ENCODE assay signal across 21 cellular contexts in the genomic region with DNA sequence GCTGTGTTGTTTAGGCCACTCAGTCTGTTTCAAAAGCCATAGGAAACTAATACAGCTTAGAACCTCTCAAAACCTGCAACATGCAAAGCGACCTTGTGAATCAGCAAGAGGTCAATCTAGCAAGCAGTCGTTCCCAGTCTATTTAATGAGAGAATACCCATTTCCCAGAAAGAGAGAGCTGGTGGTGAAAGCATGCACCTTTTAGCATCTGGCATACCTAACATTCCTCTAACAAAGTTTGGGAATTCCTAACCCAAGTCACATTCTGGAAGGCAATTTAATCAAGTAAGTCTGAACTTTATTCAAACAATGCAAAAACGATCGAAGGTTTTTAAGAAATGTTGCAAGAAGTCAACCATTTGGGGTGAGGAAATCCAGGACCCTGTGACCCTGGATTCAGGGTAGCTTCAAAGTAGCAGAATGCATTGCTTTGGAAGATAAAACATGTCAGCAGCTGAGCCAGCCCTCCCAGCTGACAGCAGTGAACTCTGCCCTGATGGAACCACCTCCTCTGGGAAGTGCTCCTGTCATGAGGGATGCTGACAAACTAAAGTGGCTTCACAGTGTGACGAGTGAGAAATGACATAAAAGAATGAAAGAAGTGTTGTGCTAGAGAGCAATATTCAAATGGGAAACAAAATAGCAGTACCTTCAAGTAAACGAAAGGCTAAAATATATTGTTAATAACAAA.
DNase-seq lines count a peak whose midpoint lies in the region; FAIRE-seq and TF ChIP-seq lines count a peak whose summit lies in the region.
"Had no signal": no experiment of that assay in that cellular context is flagged by ENCODE, and none has a peak within 500 bp of the region (broad histone marks: within the 10 kb centered on the region; RNA-seq: fewer than 3 reads in every experiment).

No MANE protein-coding gene starts in this region.

- H3K79me1 ChIP-seq in H9 (ENCODE audit: insufficient read depth, low read depth, low read length, poor library complexity, severe bottlenecking) (no peaks in the 10 kb centered on the region), H1 (ENCODE audit: low read depth, low read length) (no peaks in the 10 kb centered on the region; the same call in 1 of the 2 replicates), trophoblast cell (ENCODE audit: low read length) (peaks cover 12% of the 10 kb centered on the region)

- H2BK120ac ChIP-seq in H9 (ENCODE audit: low read depth, low read length, poor library complexity, severe bottlenecking) (no peak overlapping the region), H1 (replicated peaks; ENCODE audit: low read depth, low read length) (no peak overlapping the region), trophoblast cell (ENCODE audit: insufficient read depth, low read length, poor library complexity) (peak overlapping the region; percentile 79)

- H4K5ac ChIP-seq in H9 (ENCODE audit: insufficient read length, low read depth, low read length): no peak overlapping the region
- no peak overlapping the region for H4K5ac ChIP-seq in H1 (ENCODE audit: insufficient read length, low read depth, low read length)

- no peaks in the 10 kb centered on the region for H3K27me3 Mint-ChIP-seq in H9 (ENCODE audit: low read depth)
- H3K27me3 Mint-ChIP-seq: CD4-positive, CD25-positive, alpha-beta regulatory T cell had no signal

- H3K9ac ChIP-seq in H9 (ENCODE audit: extremely low read depth, insufficient read length, low read length) (no peak overlapping the region), H1 (replicated peaks in 1 of 4; ENCODE audit: extremely low read depth in 1 of 4, low read depth in 3 of 4, low read length in 3 of 4) (no peak overlapping the region), trophoblast cell (ENCODE audit: low read length) (no peak overlapping the region)
- H3K9ac ChIP-seq: KMS-11 had no signal

- H3K27ac Mint-ChIP-seq in H9: peak overlapping the region in 2 of 3 experiments; percentile 17 to 64; a peak in 3 of 7 replicates
- H3K27ac Mint-ChIP-seq: CD4-positive, CD25-positive, alpha-beta regulatory T cell had no signal

- H3K18ac ChIP-seq in H9 (ENCODE audit: insufficient read length, low read depth, low read length) (no peak overlapping the region), H1 (ENCODE audit: extremely low read depth, low read length) (no peak overlapping the region), trophoblast cell (ENCODE audit: low read length) (no peak overlapping the region)

- no peaks in the 10 kb centered on the region; a peak in 1 of 5 replicates for H3K9me3 Mint-ChIP-seq in H9
- H3K9me3 Mint-ChIP-seq: CD4-positive, CD25-positive, alpha-beta regulatory T cell had no signal

- H3T11ph ChIP-seq in H9 (ENCODE audit: low read length): no peak overlapping the region

- H3K23ac ChIP-seq in H9 (ENCODE audit: insufficient read length, low read depth, low read length) (no peak overlapping the region), H1 (ENCODE audit: insufficient read length) (no peak overlapping the region), trophoblast cell (ENCODE audit: low read length) (no peak overlapping the region)

- no peak overlapping the region for H2BK5ac ChIP-seq in H9 (ENCODE audit: insufficient read length, low read length)
- 0 out of 2 replicates have a peak overlapping the region, but pooled peaks have one; percentile 54 for H2BK5ac ChIP-seq in H1 (ENCODE audit: low read depth, low read length)
- H2BK5ac ChIP-seq in trophoblast cell (ENCODE audit: low read depth, low read length, poor library complexity): peak overlapping the region; percentile 65

- no peak overlapping the region for H3K14ac ChIP-seq in H9 (ENCODE audit: insufficient read depth, low read length)
- no peak overlapping the region for H3K14ac ChIP-seq in H1 (ENCODE audit: insufficient read length)
- no peak overlapping the region for H3K14ac ChIP-seq in trophoblast cell (ENCODE audit: low read length)

- peaks cover 24 to 30% of the 10 kb centered on the region in 2 experiments for H3K4me1 Mint-ChIP-seq in H9

- H4K8ac ChIP-seq in H9 (replicated peaks; ENCODE audit: insufficient read length, low read depth, low read length): no peak overlapping the region
- H4K8ac ChIP-seq in H1 (ENCODE audit: extremely low read depth, insufficient read depth, low read length): no peak overlapping the region
- no peak overlapping the region for H4K8ac ChIP-seq in trophoblast cell (ENCODE audit: low read depth, low read length)

- H3K9me3 ChIP-seq in H9 (ENCODE audit: control insufficient read depth, low read depth, low read length) (no peaks in the 10 kb centered on the region), H1 (ENCODE audit: insufficient read depth in 2 of 2, low read depth in 1 of 2, low read length in 1 of 2) (no peaks in the 10 kb centered on the region), trophoblast cell (ENCODE audit: insufficient read depth, low read depth, low read length) (no peaks in the 10 kb centered on the region), A673 (ENCODE audit: low read depth, low read length, poor library complexity, severe bottlenecking) (no peaks in the 10 kb centered on the region)
- H3K9me3 ChIP-seq: A549, HAP-1 had no signal

- BruUV-seq in A673 (replicated peaks; lab: Mats Ljungman, UMichigan): no TSS peak

- H3K4ac ChIP-seq in H9 (ENCODE audit: low read depth, low read length): no peak overlapping the region
- H3K4ac ChIP-seq in H1 (replicated peaks; ENCODE audit: insufficient read length, low read depth, low read length): no peak overlapping the region
- no peak overlapping the region for H3K4ac ChIP-seq in trophoblast cell (ENCODE audit: low read depth, low read length)

- intact Hi-C loops in A673 (cut with micrococcal nuclease; ENCODE audit: unreplicated experiment): no loop called here

- no peak for TF ChIP-seq RAD21 in H1 (IDR thresholded peaks at IDR 0.05 in 1 of 2, conservative IDR thresholded peaks at IDR 0.05 in 1 of 2; ENCODE audit: low read depth in 2 of 2, low read length in 2 of 2)

- H3K4me2 ChIP-seq in H9 (ENCODE audit: insufficient read depth, insufficient read length, low read length): no peak overlapping the region
- no peak overlapping the region for H3K4me2 ChIP-seq in H1 (ENCODE audit: insufficient read depth in 1 of 2, low read depth in 2 of 2, low read length in 2 of 2)
- no peak overlapping the region for H3K4me2 ChIP-seq in trophoblast cell (ENCODE audit: low read length)
- H3K4me2 ChIP-seq: A549, KMS-11 had no signal

- H4K91ac ChIP-seq in H9 (ENCODE audit: insufficient read length, low read depth, low read length) (no peak overlapping the region), H1 (replicated peaks; ENCODE audit: insufficient read length, low read length) (no peak overlapping the region), trophoblast cell (ENCODE audit: low read depth, low read length) (peak overlapping the region; percentile 23)

- no peaks in the 10 kb centered on the region for H3K27me3 ChIP-seq in H9 (ENCODE audit: insufficient read depth, low read length)
- H3K27me3 ChIP-seq in H1 (replicated peaks in 1 of 4; ENCODE audit: control insufficient read depth in 3 of 4, extremely low read depth in 1 of 4, insufficient read depth in 3 of 4, low read length in 3 of 4): no peaks in the 10 kb centered on the region
- no peaks in the 10 kb centered on the region for H3K27me3 ChIP-seq in trophoblast cell (ENCODE audit: insufficient read depth, low read length)
- H3K27me3 ChIP-seq in A673 (replicated peaks; ENCODE audit: insufficient read depth, low read depth, low read length, poor library complexity): no peaks in the 10 kb centered on the region

- no peak overlapping the region for H2AK5ac ChIP-seq in H9 (ENCODE audit: insufficient read length, low read length)
- no peak overlapping the region; the same call in 1 of the 2 replicates for H2AK5ac ChIP-seq in H1 (ENCODE audit: low read depth, low read length)
- H2AK5ac ChIP-seq in trophoblast cell (ENCODE audit: low read length): no peak overlapping the region

- H3K27ac ChIP-seq in H9 (ENCODE audit: insufficient read length, low read depth, low read length) (no peak overlapping the region), H1 (ENCODE audit: low read depth, low read length) (0 out of 2 replicates have a peak overlapping the region, but pooled peaks have one; percentile 36), trophoblast cell (ENCODE audit: low read depth, low read length) (peak overlapping the region; percentile 80), A673 (ENCODE audit: low read depth, low read length, poor library complexity, severe bottlenecking) (no peak overlapping the region)
- H3K27ac ChIP-seq: A549, KMS-11, RWPE1 had no signal

- no CpG with 5 or more reads among the region's 6 CpGs for WGBS in H9 (ENCODE audit: extremely low coverage, insufficient read length, low lambda C conversion rate)
- WGBS in H1 (ENCODE audit: extremely low coverage in 1 of 2, insufficient coverage in 1 of 2, insufficient read length in 1 of 2, insufficient replicate concordance in 2 of 2, low coverage in 1 of 2, low lambda C conversion rate in 2 of 2, missing lambda C conversion rate in 1 of 2), 2 experiments: 75% methylated on average over 6 of the region's 6 CpGs; no CpG with 5 or more reads in 1 of the 2 experiments
- no CpG with 5 or more reads among the region's 6 CpGs for WGBS in trophoblast cell (ENCODE audit: extremely low coverage, insufficient coverage, insufficient read length)

- H4K20me1 ChIP-seq in H9 (ENCODE audit: control insufficient read depth, insufficient read depth, insufficient read length) (no peaks in the 10 kb centered on the region), H1 (replicated peaks in 1 of 2; ENCODE audit: control insufficient read depth in 1 of 2, insufficient read depth in 2 of 2, low read length in 2 of 2) (no peaks in the 10 kb centered on the region)

- H2BK12ac ChIP-seq in H9 (ENCODE audit: insufficient read length, low read depth, low read length) (no peak overlapping the region), H1 (ENCODE audit: low read depth, low read length) (no peak overlapping the region), trophoblast cell (ENCODE audit: low read length) (peak overlapping the region; percentile 59)

- TF ChIP-seq EP300 in H1 (IDR thresholded peaks at IDR 0.05; ENCODE audit: borderline replicate concordance in 1 of 2, low read depth in 2 of 2, low read length in 2 of 2): no peak

- H3K79me2 ChIP-seq in H9 (ENCODE audit: insufficient read depth, low read length): no peaks in the 10 kb centered on the region
- peaks cover 0 to 16% of the 10 kb centered on the region in 2 experiments; a peak in 2 of 4 replicates for H3K79me2 ChIP-seq in H1 (ENCODE audit: control insufficient read depth in 1 of 2, insufficient read depth in 2 of 2, low read length in 2 of 2)
- peaks cover 4% of the 10 kb centered on the region for H3K79me2 ChIP-seq in trophoblast cell (ENCODE audit: control insufficient read depth, insufficient read depth, low read length, poor library complexity)

- no peaks in the 10 kb centered on the region; a peak in 1 of 7 replicates for H3K36me3 Mint-ChIP-seq in H9 (ENCODE audit: insufficient read depth in 1 of 3, low read depth in 3 of 3)

- no peak overlapping the region for H3K4me3 Mint-ChIP-seq in H9
- H3K4me3 Mint-ChIP-seq: CD4-positive, CD25-positive, alpha-beta regulatory T cell had no signal

- H3K4me3 ChIP-seq in H1 (ENCODE audit: extremely low read depth in 1 of 4, insufficient read depth in 2 of 4, low read depth in 3 of 4, low read length in 4 of 4) (no peak overlapping the region), trophoblast cell (ENCODE audit: low read depth, low read length) (no peak overlapping the region), A673 (ENCODE audit: low read depth, low read length, poor library complexity, severe bottlenecking) (no peak overlapping the region)
- H3K4me3 ChIP-seq: A549, HAP-1 had no signal

- H4K12ac ChIP-seq in trophoblast cell (ENCODE audit: low read depth, low read length): no peak overlapping the region

- FAIRE-seq in H1 (lab: Jason Lieb, UNC): peak; percentile 89
- FAIRE-seq: A549 had no signal

- POLR2A ChIA-PET in H1 (lab: Charles Lee; ENCODE audit: partially characterized antibody): interaction anchor here (1.4 kb wide), 1 partner anchor 15 kb away, joined by 3 read pairs; no protein-coding TSS in a partner anchor
- POLR2A ChIA-PET in A673 (lab: Charles Lee; ENCODE audit: low non-redundant PET): no interaction called here

- no peaks in the 10 kb centered on the region for H3K23me2 ChIP-seq in H9 (ENCODE audit: insufficient read length, low read depth, low read length, poor library complexity, severe bottlenecking)
- no peaks in the 10 kb centered on the region for H3K23me2 ChIP-seq in H1 (ENCODE audit: low read depth, low read length)

- no peak for TF ChIP-seq CTCF in H9 (conservative IDR thresholded peaks at IDR 0.05)
- TF ChIP-seq CTCF in H1 (IDR thresholded peaks at IDR 0.05; ENCODE audit: control extremely low read depth in 1 of 3, insufficient read depth in 1 of 3, low read depth in 1 of 3, low read length in 3 of 3): no peak
- no peak for TF ChIP-seq CTCF in A673 (conservative IDR thresholded peaks at IDR 0.05; ENCODE audit: low read depth, low read length)

- H2AFZ ChIP-seq in H9 (ENCODE audit: low read length) (no peak overlapping the region), H1 (ENCODE audit: low read length) (no peak overlapping the region), trophoblast cell (ENCODE audit: insufficient read depth, low read length, poor library complexity) (no peak overlapping the region)

- H2BK15ac ChIP-seq in H9 (ENCODE audit: low read depth, low read length) (no peak overlapping the region), H1 (ENCODE audit: low read length) (no peak overlapping the region)

- H3K4me1 ChIP-seq in H9 (ENCODE audit: insufficient read depth, low read length) (peaks cover 4% of the 10 kb centered on the region; the same call in 1 of the 2 replicates), H1 (replicated peaks in 1 of 4; ENCODE audit: control insufficient read depth in 3 of 4, insufficient read depth in 4 of 4, low read length in 3 of 4) (peaks cover 0 to 11% (median 4%) of the 10 kb centered on the region in 4 experiments; a peak in 4 of 7 replicates), trophoblast cell (ENCODE audit: control insufficient read depth in 1 of 2, insufficient read depth in 2 of 2, low read length in 2 of 2) (peaks cover 15 to 18% of the 10 kb centered on the region in 2 experiments), A673 (ENCODE audit: insufficient read depth, low read length, poor library complexity, severe bottlenecking) (no peaks in the 10 kb centered on the region)
- H3K4me1 ChIP-seq: A549 had no signal

- H3K36me3 ChIP-seq in H1 (ENCODE audit: control insufficient read depth in 2 of 4, insufficient read depth in 4 of 4, low read length in 3 of 4) (no peaks in the 10 kb centered on the region), trophoblast cell (ENCODE audit: control insufficient read depth in 1 of 2, insufficient read depth in 2 of 2, low read length in 2 of 2) (no peaks in the 10 kb centered on the region), A673 (ENCODE audit: insufficient read depth, low read length, poor library complexity, severe bottlenecking) (no peaks in the 10 kb centered on the region)
- H3K36me3 ChIP-seq: HAP-1 had no signal

- H2BK20ac ChIP-seq in H9 (ENCODE audit: low read depth, low read length, poor library complexity, severe bottlenecking): no peak overlapping the region
- H2BK20ac ChIP-seq in H1 (ENCODE audit: low read length): no peak overlapping the region

- CTCF ChIA-PET in H1 (lab: Charles Lee; ENCODE audit: partially characterized antibody) (interaction anchor here (0.8 to 2.0 kb wide), 3 partner anchors 10 to 69 kb away, joined by 3 to 5 read pairs (median 4); no protein-coding TSS in a partner anchor), A673 (lab: Charles Lee) (no interaction called here)

- no peak for DNase-seq in H9
- no peak for DNase-seq in H1 (ENCODE audit: low read depth in 1 of 2, low spot score in 2 of 2)
- peak; percentile 18 for DNase-seq in left kidney (ENCODE audit: low read depth, low spot score)
- peak in 1 of 2 donors; percentile 22 for DNase-seq in trophoblast cell
- no peak for DNase-seq in D341Med (ENCODE audit: low spot score)
- DNase-seq in islet precursor cell: no peak
- no peak for DNase-seq in A673 (ENCODE audit: low spot score)
- DNase-seq: CD4-positive, CD25-positive, alpha-beta regulatory T cell; DMS79; NCI-H1694; NCI-H2081; NCI-H2171; NCI-H345; NCI-H524; NCI-H774; NK-92 treated with Interleukin-12 subunit alpha and Interleukin-12 subunit beta, amount 100 ng/mL, for 24 hours; SHP77 treated with DMSO at 0.1 percent for 48 hours had no signal

- H3K56ac ChIP-seq in H9 (ENCODE audit: insufficient read length, low read depth, low read length) (no peak overlapping the region), H1 (replicated peaks; ENCODE audit: insufficient read length, low read depth, low read length) (no peak overlapping the region)

- no peak for TF ChIP-seq POLR2A in H1 (IDR thresholded peaks at IDR 0.05; ENCODE audit: control extremely low read depth in 1 of 2, low read depth in 2 of 2, low read length in 2 of 2)

Comparison
In these comparisons a context has a peak if more than half of its experiments do, and no peak if none do; other contexts are left out.
1. H3K27ac ChIP-seq: peak in H1 (single experiment) and trophoblast cell (single experiment); none in H9 (single experiment) and A673 (single experiment).